ENCODE assay signal across 17 cellular contexts in the genomic region with DNA sequence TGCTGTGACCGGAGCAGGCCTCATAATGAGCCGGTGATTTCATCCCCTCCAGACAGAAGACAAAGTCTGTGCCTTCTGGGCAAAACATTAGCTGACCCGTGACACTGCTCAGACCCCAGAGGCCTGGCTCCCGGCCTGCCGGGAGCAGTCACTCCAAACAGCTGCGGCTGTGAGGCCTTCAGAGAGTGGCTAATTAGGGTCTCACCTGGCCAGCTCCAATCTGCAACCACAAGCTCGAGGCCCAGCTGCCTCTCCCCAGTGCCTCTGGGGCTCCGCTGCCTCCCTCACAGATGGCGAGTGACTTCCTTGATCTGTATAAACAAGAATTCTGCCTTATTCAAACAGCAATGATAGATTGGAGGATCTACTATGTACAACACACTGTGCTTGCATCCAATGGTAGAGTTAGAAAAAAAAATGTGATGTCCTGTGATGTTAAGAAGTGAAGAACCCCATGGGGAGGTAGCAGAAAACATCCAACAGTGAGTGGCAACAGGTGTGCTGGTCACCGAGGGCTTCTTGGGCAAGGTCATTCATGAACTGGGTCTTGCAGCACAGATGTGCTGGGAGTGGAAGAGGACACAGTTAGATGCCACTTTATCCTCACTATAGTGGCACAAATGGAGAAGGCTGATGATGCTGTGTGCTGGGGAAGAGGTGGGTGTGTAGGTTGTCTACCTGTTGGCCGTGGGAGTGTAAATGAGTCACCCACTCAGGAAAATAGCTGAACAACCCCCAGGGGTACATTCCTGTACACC.
DNase-seq lines count a peak whose midpoint lies in the region; ATAC-seq and TF ChIP-seq lines count a peak whose summit lies in the region.
"Had no signal": no experiment of that assay in that cellular context is flagged by ENCODE, and none has a peak within 500 bp of the region (broad histone marks: within the 10 kb centered on the region; RNA-seq: fewer than 3 reads in every experiment).

No MANE protein-coding gene starts in this region.

- no peaks in the 10 kb centered on the region for H3K79me2 ChIP-seq in GM23338 (replicated peaks; ENCODE audit: insufficient read depth)

- DNase-seq in NAMALWA (ENCODE audit: low spot score): peak; percentile 21
- peak; percentile 88 for DNase-seq in NCI-H748 (lab: John Stamatoyannopoulos, UW; ENCODE audit: unreplicated experiment)
- DNase-seq in glomerular visceral epithelial cell (ENCODE audit: extremely low spot score): peak; percentile 76
- peak; percentile 57 for DNase-seq in renal cortical epithelial cell (ENCODE audit: low read depth)
- no peak for DNase-seq in HAP-1 (ENCODE audit: low spot score in 2 of 2)
- DNase-seq in GM23338 (ENCODE audit: low spot score): no peak
- DNase-seq: dermis blood vessel endothelial cell, GF-D8, NCI-H1048, nephron progenitor cell, WERI-Rb-1 had no signal

- ATAC-seq in GM21367 (IDR thresholded peaks at IDR 0.05; ENCODE audit: unreplicated experiment) (no peak), HG03521 (IDR thresholded peaks at IDR 0.05; ENCODE audit: unreplicated experiment) (no peak), GM23338 (no peak)
- ATAC-seq: HepG2, SK-N-SH treated with all-trans-retinoic acid at 6 μM for 48 hours had no signal

- no peaks in the 10 kb centered on the region for H3K9me2 ChIP-seq in GM23338 (ENCODE audit: insufficient read depth)

- no peaks in the 10 kb centered on the region for H3K36me3 ChIP-seq in HAP-1 (replicated peaks)
- H3K36me3 ChIP-seq in GM23338 (ENCODE audit: insufficient read depth): no peaks in the 10 kb centered on the region
- H3K36me3 ChIP-seq: suprapubic skin, WERI-Rb-1 had no signal

- H3K9me3 Mint-ChIP-seq in GM23338: no peaks in the 10 kb centered on the region
- H3K9me3 Mint-ChIP-seq: nephron progenitor cell had no signal

- H3K36me3 Mint-ChIP-seq in GM23338 (ENCODE audit: low read depth): no peaks in the 10 kb centered on the region
- H3K36me3 Mint-ChIP-seq: CD14-positive monocyte had no signal

- H3F3A ChIP-seq in GM23338 (replicated peaks; ENCODE audit: low read depth): no peaks in the 10 kb centered on the region

- no peak overlapping the region for H3K4me2 ChIP-seq in GM23338

- no peaks in the 10 kb centered on the region for H3K9me3 ChIP-seq in HAP-1
- H3K9me3 ChIP-seq: suprapubic skin had no signal

- in situ Hi-C loops in HAP-1 (cut with MboI; ENCODE audit: low sequenced_read_pairs): no loop called here

- H3K4me3 Mint-ChIP-seq in GM23338: no peak overlapping the region
- H3K4me3 Mint-ChIP-seq: CD14-positive monocyte, nephron progenitor cell had no signal

- no peak overlapping the region for H3K27ac Mint-ChIP-seq in GM23338
- H3K27ac Mint-ChIP-seq: CD14-positive monocyte had no signal

- H3K4me3 ChIP-seq in HAP-1: no peak overlapping the region
- H3K4me3 ChIP-seq in GM23338: no peak overlapping the region
- H3K4me3 ChIP-seq: suprapubic skin had no signal

- H3K4me1 Mint-ChIP-seq in GM23338: peaks cover 42% of the 10 kb centered on the region

- H4K20me1 ChIP-seq in GM23338 (replicated peaks; ENCODE audit: insufficient read depth): no peaks in the 10 kb centered on the region

- H3K27me3 Mint-ChIP-seq in GM23338 (ENCODE audit: insufficient read depth, low read depth, poor library complexity): peaks cover 28% of the 10 kb centered on the region

- no peak overlapping the region for H2AFZ ChIP-seq in GM23338

- H3K27me3 ChIP-seq in HAP-1 (ENCODE audit: low read depth) (no peaks in the 10 kb centered on the region), GM23338 (ENCODE audit: insufficient read depth) (no peaks in the 10 kb centered on the region)
- H3K27me3 ChIP-seq: suprapubic skin had no signal

- H3K4me1 ChIP-seq in HAP-1 (no peaks in the 10 kb centered on the region), GM23338 (ENCODE audit: insufficient read depth) (peaks cover 9% of the 10 kb centered on the region; the same call in 1 of the 2 replicates)

- no peak overlapping the region for H3K27ac ChIP-seq in GM23338 (ENCODE audit: low read depth)
- H3K27ac ChIP-seq: suprapubic skin, WERI-Rb-1 had no signal

- TF ChIP-seq CTCF in GM23338 (conservative IDR thresholded peaks at IDR 0.05; ENCODE audit: low read depth in 2 of 2): no peak

TF ChIP-seq in GM23338, 12 proteins besides CTCF, POLR2A, EP300 and RAD21 (continues in another document):
- TF ChIP-seq ZNF114 (CRISPR knock-in tag; IDR thresholded peaks at IDR 0.05): no peak
- no peak for TF ChIP-seq STAT1 (IDR thresholded peaks at IDR 0.05; ENCODE audit: unreplicated experiment)
- no peak for TF ChIP-seq POLR2AphosphoS5 (IDR thresholded peaks at IDR 0.05; ENCODE audit: low read depth)
- TF ChIP-seq EZH2 (IDR thresholded peaks at IDR 0.05; ENCODE audit: low read depth, unreplicated experiment): no peak
- no peak for TF ChIP-seq EZH2phosphoT487 (IDR thresholded peaks at IDR 0.05; ENCODE audit: unreplicated experiment)
- TF ChIP-seq, protein P1, sequence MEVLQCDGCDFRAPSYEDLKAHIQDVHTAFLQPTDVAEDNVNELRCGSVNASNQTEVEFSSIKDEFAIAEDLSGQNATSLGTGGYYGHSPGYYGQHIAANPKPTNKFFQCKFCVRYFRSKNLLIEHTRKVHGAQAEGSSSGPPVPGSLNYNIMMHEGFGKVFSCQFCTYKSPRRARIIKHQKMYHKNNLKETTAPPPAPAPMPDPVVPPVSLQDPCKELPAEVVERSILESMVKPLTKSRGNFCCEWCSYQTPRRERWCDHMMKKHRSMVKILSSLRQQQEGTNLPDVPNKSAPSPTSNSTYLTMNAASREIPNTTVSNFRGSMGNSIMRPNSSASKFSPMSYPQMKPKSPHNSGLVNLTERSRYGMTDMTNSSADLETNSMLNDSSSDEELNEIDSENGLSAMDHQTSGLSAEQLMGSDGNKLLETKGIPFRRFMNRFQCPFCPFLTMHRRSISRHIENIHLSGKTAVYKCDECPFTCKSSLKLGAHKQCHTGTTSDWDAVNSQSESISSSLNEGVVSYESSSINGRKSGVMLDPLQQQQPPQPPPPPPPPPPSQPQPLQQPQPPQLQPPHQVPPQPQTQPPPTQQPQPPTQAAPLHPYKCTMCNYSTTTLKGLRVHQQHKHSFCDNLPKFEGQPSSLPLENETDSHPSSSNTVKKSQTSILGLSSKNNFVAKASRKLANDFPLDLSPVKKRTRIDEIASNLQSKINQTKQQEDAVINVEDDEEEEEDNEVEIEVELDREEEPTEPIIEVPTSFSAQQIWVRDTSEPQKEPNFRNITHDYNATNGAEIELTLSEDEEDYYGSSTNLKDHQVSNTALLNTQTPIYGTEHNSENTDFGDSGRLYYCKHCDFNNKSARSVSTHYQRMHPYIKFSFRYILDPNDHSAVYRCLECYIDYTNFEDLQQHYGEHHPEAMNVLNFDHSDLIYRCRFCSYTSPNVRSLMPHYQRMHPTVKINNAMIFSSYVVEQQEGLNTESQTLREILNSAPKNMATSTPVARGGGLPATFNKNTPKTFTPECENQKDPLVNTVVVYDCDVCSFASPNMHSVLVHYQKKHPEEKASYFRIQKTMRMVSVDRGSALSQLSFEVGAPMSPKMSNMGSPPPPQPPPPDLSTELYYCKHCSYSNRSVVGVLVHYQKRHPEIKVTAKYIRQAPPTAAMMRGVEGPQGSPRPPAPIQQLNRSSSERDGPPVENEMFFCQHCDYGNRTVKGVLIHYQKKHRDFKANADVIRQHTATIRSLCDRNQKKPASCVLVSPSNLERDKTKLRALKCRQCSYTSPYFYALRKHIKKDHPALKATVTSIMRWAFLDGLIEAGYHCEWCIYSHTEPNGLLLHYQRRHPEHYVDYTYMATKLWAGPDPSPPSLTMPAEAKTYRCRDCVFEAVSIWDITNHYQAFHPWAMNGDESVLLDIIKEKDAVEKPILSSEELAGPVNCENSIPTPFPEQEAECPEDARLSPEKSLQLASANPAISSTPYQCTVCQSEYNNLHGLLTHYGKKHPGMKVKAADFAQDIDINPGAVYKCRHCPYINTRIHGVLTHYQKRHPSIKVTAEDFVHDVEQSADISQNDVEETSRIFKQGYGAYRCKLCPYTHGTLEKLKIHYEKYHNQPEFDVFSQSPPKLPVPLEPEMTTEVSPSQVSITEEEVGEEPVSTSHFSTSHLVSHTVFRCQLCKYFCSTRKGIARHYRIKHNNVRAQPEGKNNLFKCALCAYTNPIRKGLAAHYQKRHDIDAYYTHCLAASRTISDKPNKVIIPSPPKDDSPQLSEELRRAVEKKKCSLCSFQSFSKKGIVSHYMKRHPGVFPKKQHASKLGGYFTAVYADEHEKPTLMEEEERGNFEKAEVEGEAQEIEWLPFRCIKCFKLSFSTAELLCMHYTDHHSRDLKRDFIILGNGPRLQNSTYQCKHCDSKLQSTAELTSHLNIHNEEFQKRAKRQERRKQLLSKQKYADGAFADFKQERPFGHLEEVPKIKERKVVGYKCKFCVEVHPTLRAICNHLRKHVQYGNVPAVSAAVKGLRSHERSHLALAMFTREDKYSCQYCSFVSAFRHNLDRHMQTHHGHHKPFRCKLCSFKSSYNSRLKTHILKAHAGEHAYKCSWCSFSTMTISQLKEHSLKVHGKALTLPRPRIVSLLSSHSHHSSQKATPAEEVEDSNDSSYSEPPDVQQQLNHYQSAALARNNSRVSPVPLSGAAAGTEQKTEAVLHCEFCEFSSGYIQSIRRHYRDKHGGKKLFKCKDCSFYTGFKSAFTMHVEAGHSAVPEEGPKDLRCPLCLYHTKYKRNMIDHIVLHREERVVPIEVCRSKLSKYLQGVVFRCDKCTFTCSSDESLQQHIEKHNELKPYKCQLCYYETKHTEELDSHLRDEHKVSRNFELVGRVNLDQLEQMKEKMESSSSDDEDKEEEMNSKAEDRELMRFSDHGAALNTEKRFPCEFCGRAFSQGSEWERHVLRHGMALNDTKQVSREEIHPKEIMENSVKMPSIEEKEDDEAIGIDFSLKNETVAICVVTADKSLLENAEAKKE (CRISPR knock-in tag; IDR thresholded peaks at IDR 0.05): no peak

Comparison
In these comparisons a context has a peak if more than half of its experiments do, and no peak if none do; other contexts are left out.
1. DNase-seq: peak in NAMALWA (single experiment), NCI-H748 (single experiment), glomerular visceral epithelial cell (single experiment) and renal cortical epithelial cell (single experiment); none in HAP-1 (0 of 2) and GM23338 (single experiment).